In the genomic region with DNA sequence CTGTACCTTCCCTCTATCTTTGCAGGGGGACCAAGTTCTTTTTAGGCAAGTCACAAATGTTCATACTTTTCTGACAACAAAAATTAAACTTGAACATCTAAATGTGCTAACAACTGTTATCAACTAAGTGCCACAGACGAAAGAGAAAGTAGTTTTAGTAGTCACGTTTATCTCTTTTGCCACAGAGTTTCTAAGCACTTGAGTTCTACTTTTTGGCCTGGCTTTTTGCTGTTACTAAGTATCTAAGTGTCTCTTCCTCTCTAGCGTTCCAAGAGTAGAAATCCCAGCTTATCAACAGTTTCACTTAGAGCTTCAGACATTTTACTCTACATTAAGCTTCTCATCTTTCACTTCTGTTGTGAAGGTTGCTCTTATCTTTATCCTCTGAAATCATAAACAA, we compare ENCODE assay signal across 11 cellular contexts. TPM values are rescaled to one million over a fixed set of nuclear protein-coding genes. Genes with fewer than 3 reads are reported as not detected.
DNase-seq lines count a peak whose midpoint lies in the region; ATAC-seq and TF ChIP-seq lines count a peak whose summit lies in the region.
"Had no signal": no experiment of that assay in that cellular context is flagged by ENCODE, and none has a peak within 500 bp of the region (broad histone marks: within the 10 kb centered on the region; RNA-seq: fewer than 3 reads in every experiment).

No MANE protein-coding gene starts in this region.

- H3K9me2 ChIP-seq in SU-DHL-6 (replicated peaks; ENCODE audit: insufficient read depth, low read length), result no peaks in the 10 kb centered on the region

- no peak for DNase-seq in activated naive CD4-positive, alpha-beta T cell treated with anti-CD3 and anti-CD28 coated beads for 36 hours
- no peak for DNase-seq in activated naive CD4-positive, alpha-beta T cell treated with Interleukin-2 at 50 U/mL for 16 hours
- DNase-seq in fibroblast of lung (ENCODE audit: low read depth in 2 of 2) (peak in 1 of 2 donors; percentile 20), AG08396 (ENCODE audit: low spot score) (no peak), NCI-H146 (lab: John Stamatoyannopoulos, UW) (no peak)
- DNase-seq in stimulated activated effector memory CD8-positive, alpha-beta T cell treated with anti-CD3 and anti-CD28 coated beads, Interleukin-12 subunit alpha, Interleukin-12 subunit beta, amount 100 ng/mL, for 72 hours (ENCODE audit: low spot score in 2 of 2), result no peak
- DNase-seq: central memory CD4-positive, alpha-beta T cell; GDM1; NCI-H1694 treated with DMSO at 0.1 percent for 48 hours had no signal

- H4K20me1 ChIP-seq in SU-DHL-6 (ENCODE audit: low read depth, low read length) (no peaks in the 10 kb centered on the region), fibroblast of lung (ENCODE audit: control insufficient read depth, extremely low read depth, insufficient read depth, low read length) (no peaks in the 10 kb centered on the region)

- H3K9me3 ChIP-seq in SU-DHL-6 (ENCODE audit: insufficient read depth, low read length) (no peaks in the 10 kb centered on the region), fibroblast of lung (ENCODE audit: control insufficient read depth, insufficient read depth, low read depth, low read length) (no peaks in the 10 kb centered on the region)

- TF ChIP-seq CTCF in SU-DHL-6 (IDR thresholded peaks at IDR 0.05; ENCODE audit: insufficient read depth, low read length, poor library complexity, severe bottlenecking) (no peak), fibroblast of lung (conservative IDR thresholded peaks at IDR 0.05 in 1 of 2, IDR thresholded peaks at IDR 0.05 in 1 of 2; ENCODE audit: low read depth in 1 of 2, low read length in 2 of 2) (no peak)

- H3K36me3 Mint-ChIP-seq in activated naive CD4-positive, alpha-beta T cell treated with anti-CD3 and anti-CD28 coated beads for 36 hours (ENCODE audit: low read depth), result peaks cover 12% of the 10 kb centered on the region
- H3K36me3 Mint-ChIP-seq in stimulated activated effector memory CD8-positive, alpha-beta T cell treated with anti-CD3 and anti-CD28 coated beads, Interleukin-12 subunit alpha, Interleukin-12 subunit beta, amount 100 ng/mL, for 72 hours, result peaks cover 76% of the 10 kb centered on the region

- H3K27me3 ChIP-seq in SU-DHL-6 (ENCODE audit: low read length), result no peaks in the 10 kb centered on the region
- H3K27me3 ChIP-seq in fibroblast of lung (ENCODE audit: control insufficient read depth, insufficient read depth, low read length), result no peaks in the 10 kb centered on the region

- H3K27ac ChIP-seq in SU-DHL-6 (ENCODE audit: low read depth, low read length) (peak overlapping the region; percentile 42), fibroblast of lung (ENCODE audit: insufficient read depth, low read length) (no peak overlapping the region)

- no peaks in the 10 kb centered on the region for H3K4me1 ChIP-seq in fibroblast of lung (ENCODE audit: control insufficient read depth, extremely low read depth, insufficient read depth, low read length)

- H3K79me2 ChIP-seq in SU-DHL-6 (ENCODE audit: insufficient read depth, low read length), result peaks cover 96% of the 10 kb centered on the region
- H3K79me2 ChIP-seq in fibroblast of lung (ENCODE audit: control insufficient read depth, insufficient read depth, low read length), result no peaks in the 10 kb centered on the region

- peaks cover 27% of the 10 kb centered on the region for H3F3A ChIP-seq in SU-DHL-6 (ENCODE audit: insufficient read depth)

- H2AFZ ChIP-seq in SU-DHL-6 (ENCODE audit: low read depth, low read length, severe bottlenecking) (no peak overlapping the region), fibroblast of lung (ENCODE audit: low read length) (no peak overlapping the region)

- H3K27ac Mint-ChIP-seq in activated naive CD4-positive, alpha-beta T cell treated with anti-CD3 and anti-CD28 coated beads for 36 hours, result peak overlapping the region; percentile 53
- peak overlapping the region; percentile 64 for H3K27ac Mint-ChIP-seq in stimulated activated effector memory CD8-positive, alpha-beta T cell treated with anti-CD3 and anti-CD28 coated beads, Interleukin-12 subunit alpha, Interleukin-12 subunit beta, amount 100 ng/mL, for 72 hours

- ATAC-seq in stimulated activated effector memory CD8-positive, alpha-beta T cell treated with anti-CD3 and anti-CD28 coated beads, Interleukin-12 subunit alpha, Interleukin-12 subunit beta, amount 100 ng/mL, for 72 hours, result no peak
- no peak for ATAC-seq in HG03159 (IDR thresholded peaks at IDR 0.05; ENCODE audit: unreplicated experiment)

- no peak overlapping the region for H3K9ac ChIP-seq in SU-DHL-6 (ENCODE audit: low read length)
- no peak overlapping the region for H3K9ac ChIP-seq in fibroblast of lung (ENCODE audit: insufficient read depth, low read length)

- H3K36me3 ChIP-seq in SU-DHL-6 (ENCODE audit: low read length) (no peaks in the 10 kb centered on the region; the same call in 1 of the 2 replicates), fibroblast of lung (ENCODE audit: control insufficient read depth, insufficient read depth, low read length) (no peaks in the 10 kb centered on the region)

- peak overlapping the region; percentile 21 for H3K4me2 ChIP-seq in SU-DHL-6 (ENCODE audit: low read depth, low read length, poor library complexity, severe bottlenecking)
- H3K4me2 ChIP-seq in fibroblast of lung (ENCODE audit: extremely low read depth, insufficient read depth, low read length), result peak overlapping the region; percentile 49

- peaks cover 44% of the 10 kb centered on the region for H3K4me1 Mint-ChIP-seq in activated naive CD4-positive, alpha-beta T cell treated with anti-CD3 and anti-CD28 coated beads for 36 hours (ENCODE audit: low read depth)
- peaks cover 26% of the 10 kb centered on the region for H3K4me1 Mint-ChIP-seq in stimulated activated effector memory CD8-positive, alpha-beta T cell treated with anti-CD3 and anti-CD28 coated beads, Interleukin-12 subunit alpha, Interleukin-12 subunit beta, amount 100 ng/mL, for 72 hours

- no peak overlapping the region for H3K4me3 ChIP-seq in SU-DHL-6 (ENCODE audit: insufficient read depth, low read length, poor library complexity, severe bottlenecking)
- H3K4me3 ChIP-seq in fibroblast of lung (replicated peaks in 1 of 4; ENCODE audit: control extremely low read depth in 1 of 4, insufficient read depth in 1 of 4, low read depth in 3 of 4, low read length in 4 of 4), result peak overlapping the region in 2 of 4 experiments; percentile 14 to 23

- CTCF ChIA-PET in activated naive CD4-positive, alpha-beta T cell treated with anti-CD3 and anti-CD28 coated beads for 36 hours (lab: Charles Lee), result interaction anchor here (1.0 to 1.3 kb wide), 2 partner anchors 31 to 84 kb away, joined by 3 read pairs; no protein-coding TSS in a partner anchor

- no peaks in the 10 kb centered on the region for H3K9me3 Mint-ChIP-seq in activated naive CD4-positive, alpha-beta T cell treated with anti-CD3 and anti-CD28 coated beads for 36 hours
- no peaks in the 10 kb centered on the region for H3K9me3 Mint-ChIP-seq in stimulated activated effector memory CD8-positive, alpha-beta T cell treated with anti-CD3 and anti-CD28 coated beads, Interleukin-12 subunit alpha, Interleukin-12 subunit beta, amount 100 ng/mL, for 72 hours

- H3K4me3 Mint-ChIP-seq in activated naive CD4-positive, alpha-beta T cell treated with anti-CD3 and anti-CD28 coated beads for 36 hours, result peak overlapping the region; percentile 13
- peak overlapping the region; percentile 20 for H3K4me3 Mint-ChIP-seq in stimulated activated effector memory CD8-positive, alpha-beta T cell treated with anti-CD3 and anti-CD28 coated beads, Interleukin-12 subunit alpha, Interleukin-12 subunit beta, amount 100 ng/mL, for 72 hours

- intact Hi-C loops in activated naive CD4-positive, alpha-beta T cell treated with anti-CD3 and anti-CD28 coated beads for 36 hours (cut with micrococcal nuclease), result loop anchor here (5.0 kb wide), 1 partner anchor 81 kb away; no protein-coding TSS in a partner anchor

- no peaks in the 10 kb centered on the region for H3K27me3 Mint-ChIP-seq in activated naive CD4-positive, alpha-beta T cell treated with anti-CD3 and anti-CD28 coated beads for 36 hours (ENCODE audit: low read depth)

RNA-seq across cellular contexts. Expression of a gene that starts 34.3 kb away (rescaled TPM):
- total RNA-seq in activated naive CD4-positive, alpha-beta T cell treated with anti-CD3 and anti-CD28 coated beads for 36 hours, result 10 to 100 TPM; 69.0 to 70.2 TPM
- total RNA-seq in fibroblast of lung, result 3.3 and 4.8 TPM in 2 replicates
- polyA plus RNA-seq in fibroblast of lung, result 5.2 and 6.9 TPM in 2 replicates
- polyA plus RNA-seq in fibroblast of lung (2012), result 8.5 and 9.0 TPM in 2 replicates
- 51.6 and 63.9 TPM in 2 replicates for polyA minus RNA-seq in fibroblast of lung (ENCODE audit: low replicate concordance)

RNA-seq across cellular contexts. Expression of a gene that starts 58.0 kb away (rescaled TPM):
- total RNA-seq in activated naive CD4-positive, alpha-beta T cell treated with anti-CD3 and anti-CD28 coated beads for 36 hours, result 100 to 1,000 TPM; 124 to 130 TPM
- total RNA-seq in fibroblast of lung, result 13.6 and 17.7 TPM in 2 replicates
- polyA plus RNA-seq in fibroblast of lung, result 9.1 and 15.9 TPM in 2 replicates
- polyA plus RNA-seq in fibroblast of lung (2012), result 12.4 and 16.0 TPM in 2 replicates
- 48.3 and 58.9 TPM in 2 replicates for polyA minus RNA-seq in fibroblast of lung (ENCODE audit: low replicate concordance)

Comparison
In these comparisons a context has a peak if more than half of its experiments do, and no peak if none do; other contexts are left out.
1. RNA of a gene that starts 34.3 kb away (total RNA-seq): 69.0 to 70.2 TPM in activated naive CD4-positive, alpha-beta T cell treated with anti-CD3 and anti-CD28 coated beads for 36 hours; 3.3 to 4.8 TPM in fibroblast of lung; every median in the first group is over 10 times any median in the second.